ENCODE assay signal across 16 cellular contexts in the genomic region with DNA sequence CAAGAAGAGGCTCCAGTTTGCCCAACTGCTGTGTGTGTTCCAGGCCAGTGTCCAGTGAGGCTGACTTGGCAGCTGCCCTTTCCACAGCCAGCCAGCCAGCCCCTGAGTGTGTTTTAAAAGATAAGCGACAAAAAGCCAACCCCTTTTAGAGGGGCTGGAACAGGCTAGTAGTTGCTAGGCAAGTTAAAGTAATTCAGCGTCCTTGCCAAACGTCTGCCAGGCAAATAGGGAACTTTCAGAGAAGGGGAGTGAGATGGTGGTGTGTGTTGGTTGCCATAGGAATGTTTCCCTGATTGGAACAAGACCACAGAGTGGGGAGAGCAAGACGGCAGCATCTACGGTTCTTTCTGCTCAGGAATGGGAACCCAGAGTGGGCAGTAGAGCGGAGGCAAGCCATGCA.
DNase-seq lines count a peak whose midpoint lies in the region; TF ChIP-seq lines count a peak whose summit lies in the region.
"Had no signal": no experiment of that assay in that cellular context is flagged by ENCODE, and none has a peak within 500 bp of the region (broad histone marks: within the 10 kb centered on the region; RNA-seq: fewer than 3 reads in every experiment).

No MANE protein-coding gene starts in this region.

- 47% methylated on average over 6 of the region's 6 CpGs for WGBS in hepatocyte (ENCODE audit: low lambda C conversion rate, missing lambda C conversion rate)

- no peaks in the 10 kb centered on the region for H3K9me2 ChIP-seq in hepatocyte (replicated peaks; ENCODE audit: insufficient read depth)

- no peaks in the 10 kb centered on the region for H3K27me3 Mint-ChIP-seq in type B pancreatic cell

- H3K36me3 ChIP-seq in hepatocyte (replicated peaks; ENCODE audit: insufficient read depth, low read depth), result no peaks in the 10 kb centered on the region
- H3K36me3 ChIP-seq: prostate gland had no signal

- peaks cover 3% of the 10 kb centered on the region for H3K9me3 Mint-ChIP-seq in type B pancreatic cell
- H3K9me3 Mint-ChIP-seq: stimulated activated naive CD8-positive, alpha-beta T cell treated with anti-CD3 and anti-CD28 coated beads, Interleukin-15, amount 100 ng/mL, for 72 hours had no signal

- TF ChIP-seq CTCF in astrocyte of the spinal cord (IDR thresholded peaks at IDR 0.05; ENCODE audit: low read depth, low read length) (no peak), hepatocyte (IDR thresholded peaks at IDR 0.05; ENCODE audit: poor library complexity) (no peak), type B pancreatic cell (conservative IDR thresholded peaks at IDR 0.05) (no peak), GM13976 (IDR thresholded peaks at IDR 0.05; ENCODE audit: borderline replicate concordance, control extremely low read depth, extremely low read depth, insufficient read depth, missing control alignments) (no peak)

- H3K27ac ChIP-seq in hepatocyte, result no peak overlapping the region
- H3K27ac ChIP-seq: foreskin keratinocyte, prostate gland had no signal

- no peaks in the 10 kb centered on the region for H3K27me3 ChIP-seq in hepatocyte
- H3K27me3 ChIP-seq: foreskin keratinocyte had no signal

- H3K4me3 Mint-ChIP-seq in type B pancreatic cell, result no peak overlapping the region
- H3K4me3 Mint-ChIP-seq: stimulated activated naive CD8-positive, alpha-beta T cell treated with anti-CD3 and anti-CD28 coated beads, Interleukin-15, amount 100 ng/mL, for 72 hours had no signal

- H3K79me2 ChIP-seq in hepatocyte, result no peaks in the 10 kb centered on the region

- H2AFZ ChIP-seq in hepatocyte, result no peak overlapping the region

- H3K36me3 Mint-ChIP-seq in type B pancreatic cell, result no peaks in the 10 kb centered on the region

- H3K4me3 ChIP-seq in astrocyte of the spinal cord (ENCODE audit: low read depth, low read length), result no peak overlapping the region
- no peak overlapping the region for H3K4me3 ChIP-seq in hepatocyte
- H3K4me3 ChIP-seq: prostate gland had no signal

- H3K9me3 ChIP-seq in hepatocyte (ENCODE audit: low read depth), result no peaks in the 10 kb centered on the region
- H3K9me3 ChIP-seq: prostate gland had no signal

- no peaks in the 10 kb centered on the region for H3K4me1 ChIP-seq in hepatocyte (ENCODE audit: insufficient read depth)
- H3K4me1 ChIP-seq: foreskin keratinocyte, prostate gland had no signal

- H3K4me1 Mint-ChIP-seq in type B pancreatic cell (ENCODE audit: unreplicated experiment), result peaks cover 4% of the 10 kb centered on the region
- H3K4me1 Mint-ChIP-seq: stimulated activated naive CD8-positive, alpha-beta T cell treated with anti-CD3 and anti-CD28 coated beads, Interleukin-15, amount 100 ng/mL, for 72 hours had no signal

- no peaks in the 10 kb centered on the region for H4K20me1 ChIP-seq in hepatocyte (ENCODE audit: insufficient read depth, poor library complexity, severe bottlenecking)

- DNase-seq in DMS79 treated with DMSO at 0.1 percent for 48 hours (lab: John Stamatoyannopoulos, UW), result peak; percentile 24
- no peak for DNase-seq in DMS79 (lab: John Stamatoyannopoulos, UW)
- peak; percentile 60 for DNase-seq in astrocyte of the spinal cord (ENCODE audit: low read depth, low spot score)
- peak; percentile 8 for DNase-seq in hepatocyte (ENCODE audit: low spot score)
- no peak for DNase-seq in type B pancreatic cell (ENCODE audit: extremely low spot score, unreplicated experiment)
- no peak for DNase-seq in HPDE6-E6E7 (ENCODE audit: extremely low spot score)
- DNase-seq in GM13976 (ENCODE audit: low spot score), result no peak
- DNase-seq in amniotic stem cell (lab: John Stamatoyannopoulos, UW), result no peak
- DNase-seq: 8988T; activated CD4-positive, alpha-beta T cell treated with anti-CD3 and anti-CD28 coated beads for 4 hours; activated effector memory CD4-positive, alpha-beta T cell treated with Interleukin-2 at 50 U/mL for 16 hours; cortex of kidney; foreskin keratinocyte; stimulated activated CD4-positive, alpha-beta T cell treated with anti-CD3 and anti-CD28 coated beads, Interleukin-4, amount 100 ng/mL, for 4 hours; stimulated activated naive CD8-positive, alpha-beta T cell treated with anti-CD3 and anti-CD28 coated beads, Interleukin-15, amount 100 ng/mL, for 72 hours had no signal

- in situ Hi-C loops in astrocyte of the spinal cord (cut with HindIII; ENCODE audit: low sequenced_read_pairs), result no loop called here
- in situ Hi-C loops in GM13976 (cut with MboI; ENCODE audit: low sequenced_read_pairs, unreplicated experiment), result no loop called here

- H3K27ac Mint-ChIP-seq in type B pancreatic cell, result peak overlapping the region; percentile 17
- H3K27ac Mint-ChIP-seq: stimulated activated naive CD8-positive, alpha-beta T cell treated with anti-CD3 and anti-CD28 coated beads, Interleukin-15, amount 100 ng/mL, for 72 hours had no signal

- no peak overlapping the region for H3K4me2 ChIP-seq in hepatocyte

Comparison
In these comparisons a context has a peak if more than half of its experiments do, and no peak if none do; other contexts are left out.
1. DNase-seq: peak in DMS79 treated with DMSO at 0.1 percent for 48 hours (single experiment), astrocyte of the spinal cord (single experiment) and hepatocyte (single experiment); none in DMS79 (single experiment), type B pancreatic cell (single experiment), HPDE6-E6E7 (single experiment), GM13976 (single experiment) and amniotic stem cell (single experiment).